ENCODE assay signal across 1 cellular context in the genomic region with DNA sequence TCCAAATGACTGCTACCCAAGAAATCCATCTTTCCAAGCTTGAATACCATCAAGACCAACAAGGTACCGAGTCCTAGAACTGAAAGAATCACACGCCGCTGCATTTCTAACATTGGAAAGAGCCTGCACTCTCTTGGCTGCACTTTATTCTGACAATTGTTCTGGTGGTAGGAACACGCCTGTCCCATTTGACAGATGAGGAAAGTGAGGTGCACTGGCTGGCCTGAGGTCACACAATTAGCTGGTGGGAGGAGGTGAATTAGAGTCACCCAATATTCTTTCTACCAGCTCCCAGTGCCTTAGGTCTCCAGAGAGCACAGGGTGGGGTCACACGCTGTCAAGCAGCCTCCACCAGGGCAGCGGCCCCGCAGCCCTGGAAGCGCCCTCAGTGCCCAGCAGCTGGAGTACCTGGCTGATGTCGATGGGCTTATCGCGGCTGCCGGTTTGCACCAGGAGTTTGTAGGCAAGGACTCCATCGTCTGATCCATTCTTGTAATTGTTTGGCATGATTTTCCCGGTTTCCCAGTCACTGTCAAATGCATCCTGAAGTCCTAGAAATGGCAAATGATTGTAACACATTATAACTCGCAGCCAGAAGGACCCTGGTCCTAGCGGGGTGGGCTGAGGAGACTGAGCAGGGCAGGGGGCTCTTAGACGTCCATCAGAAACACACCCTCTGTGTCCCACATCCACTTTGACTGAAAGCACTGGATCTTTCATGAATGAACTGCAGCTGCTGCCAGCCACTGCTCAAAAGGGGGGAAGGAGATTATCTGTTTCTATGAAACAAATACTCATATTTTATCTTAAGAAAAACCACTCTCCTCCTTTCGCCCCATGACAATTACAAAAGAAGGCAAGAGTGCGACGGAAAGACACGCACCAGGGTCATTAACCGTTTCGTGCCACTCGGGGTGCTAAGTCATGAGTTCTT.
TF ChIP-seq lines count a peak whose summit lies in the region.

No MANE protein-coding gene starts in this region.

TF ChIP-seq in GM12878, 131 proteins besides CTCF, POLR2A, EP300 and RAD21 (continued from another document):
- no peak for TF ChIP-seq BACH1 (IDR thresholded peaks at IDR 0.05; ENCODE audit: borderline replicate concordance)
- no peak for TF ChIP-seq ATF7 (IDR thresholded peaks at IDR 0.05; ENCODE audit: low read depth)
- no peak for TF ChIP-seq ZNF217 (IDR thresholded peaks at IDR 0.05)
- no peak for TF ChIP-seq RBBP5 (conservative IDR thresholded peaks at IDR 0.05)
- no peak for TF ChIP-seq ASH2L (IDR thresholded peaks at IDR 0.05; ENCODE audit: borderline replicate concordance, low read depth)
- TF ChIP-seq SIX5 (IDR thresholded peaks at IDR 0.05; ENCODE audit: low read depth, low read length, severe bottlenecking), result no peak
- no peak for TF ChIP-seq NFYA (IDR thresholded peaks at IDR 0.05; ENCODE audit: borderline replicate concordance, low read depth, low read length)
